Comparison of ENCODE assay signal across 8 cellular contexts in genomic region chr22:21045585-21046294, GRCh38. TPM values are rescaled to one million over a fixed set of nuclear protein-coding genes. Genes with fewer than 3 reads are reported as not detected.
DNase-seq lines count a peak whose midpoint lies in the region; TF ChIP-seq lines count a peak whose summit lies in the region.

A gene with protein sequence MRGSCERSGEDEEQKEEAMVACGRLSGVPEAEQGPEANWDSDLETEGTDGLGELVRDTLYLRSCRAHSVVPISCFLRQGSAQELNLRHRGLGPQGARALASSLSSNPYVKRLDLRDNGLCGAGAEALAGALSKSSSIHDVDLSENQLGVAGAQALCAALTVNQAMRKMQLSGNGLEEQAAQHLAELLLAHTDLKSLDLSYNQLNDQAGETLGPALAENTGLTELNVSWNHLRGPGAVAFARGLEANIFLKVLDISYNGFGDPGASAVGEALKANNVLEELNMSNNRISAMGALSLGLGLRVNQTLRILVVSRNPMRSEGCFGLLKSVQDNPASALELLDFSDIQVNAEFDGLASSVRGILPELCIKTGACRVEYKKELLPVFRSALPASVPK (plus strand): TSS chr22:21045946. CDS start chr22:21045987, 41 bp downstream.

- CTCF ChIA-PET in AG04449 (lab: Yijun Ruan, JAX) = interaction anchor here (0.7 to 4.3 kb wide), 5 partner anchors 9 to 56 kb away, joined by 3 to 20 read pairs (median 3); no protein-coding TSS in a partner anchor

- DNase-seq in AG04449 (ENCODE audit: low read depth, low spot score) (peak; percentile 33), GM19240 (ENCODE audit: insufficient read length, low spot score) (peak; percentile 86), HS-5 (ENCODE audit: low read depth) (peak; percentile 48), NOMO-1 treated with DMSO at 0.1 percent for 48 hours (lab: John Stamatoyannopoulos, UW; ENCODE audit: unreplicated experiment) (peak; percentile 75), epithelial cell of esophagus (ENCODE audit: low read depth) (peak; percentile 90)
- peak; percentile 89 for DNase-seq in activated CD8-positive, alpha-beta memory T cell treated with anti-CD3 and anti-CD28 coated beads, Interleukin-2, amount 50 U/mL, for 48 hours
- peak; percentile 38 for DNase-seq in stimulated activated CD8-positive, alpha-beta memory T cell treated with anti-CD3 and anti-CD28 coated beads, Interleukin-15, amount 100 ng/mL, for 24 hours (ENCODE audit: low read depth)

- peak within 1 kb of the TSS; percentile 92 for H3K27ac ChIP-seq in mesodermal cell (ENCODE audit: low read depth, low read length, severe bottlenecking)

- no peaks in the 10 kb centered on the region for H3K36me3 ChIP-seq in mesodermal cell (ENCODE audit: control insufficient read depth, insufficient read depth, low read length)

- no peak for TF ChIP-seq CTCF in AG04449 (IDR thresholded peaks at IDR 0.05; ENCODE audit: insufficient read depth, low read length, missing control alignments)
- TF ChIP-seq CTCF in epithelial cell of esophagus (IDR thresholded peaks at IDR 0.05; ENCODE audit: insufficient read depth, low read depth, low read length, missing control alignments) = no peak

- peaks cover 13% of the 10 kb centered on the region for H3K4me1 ChIP-seq in mesodermal cell (ENCODE audit: control insufficient read depth, insufficient read depth, low read length, poor library complexity, severe bottlenecking)

- 0 to 1% methylated on average over 44 of the region's 47 CpGs for WGBS in mesodermal cell (ENCODE audit: insufficient coverage in 2 of 2), 2 experiments

- H3K4me3 ChIP-seq in AG04449 (ENCODE audit: low read depth, low read length) = peak within 1 kb of the TSS; percentile 60
- peak within 1 kb of the TSS; percentile 28 for H3K4me3 ChIP-seq in epithelial cell of esophagus (ENCODE audit: low read length)
- peak within 1 kb of the TSS; percentile 34 for H3K4me3 ChIP-seq in mesodermal cell (ENCODE audit: extremely low read depth, insufficient read depth, low read length, poor library complexity, severe bottlenecking)

- POLR2A ChIA-PET in AG04449 (lab: Yijun Ruan, JAX) = interaction anchor here (0.6 to 1.4 kb wide), 4 partner anchors 31 to 56 kb away, joined by 3 to 4 read pairs (median 3); partner anchors contain the start of genes P2RX6 and THAP7

- no peaks in the 10 kb centered on the region for H3K9me3 ChIP-seq in mesodermal cell (ENCODE audit: control insufficient read depth, low read length)

RNA-seq across cellular contexts. Expression of the gene that starts here (rescaled TPM):
- polyA plus RNA-seq in mesodermal cell (2013, experiment 1 of 2) = 0.11 TPM
- polyA plus RNA-seq in mesodermal cell (2013, experiment 2 of 2) = not detected

Comparison
In these comparisons a context has a peak if more than half of its experiments do, and no peak if none do; other contexts are left out.
1. Peak in every context shown above with its lines: DNase-seq, H3K4me3 ChIP-seq and H3K27ac ChIP-seq.
2. DNase-seq: peak in every context shown above with its lines; median percentile 90 in epithelial cell of esophagus; 89 in activated CD8-positive, alpha-beta memory T cell treated with anti-CD3 and anti-CD28 coated beads, Interleukin-2, amount 50 U/mL, for 48 hours; 86 in GM19240; 75 in NOMO-1 treated with DMSO at 0.1 percent for 48 hours; 48 in HS-5; 38 in stimulated activated CD8-positive, alpha-beta memory T cell treated with anti-CD3 and anti-CD28 coated beads, Interleukin-15, amount 100 ng/mL, for 24 hours; 33 in AG04449.